ENCODE assay signal across 1 cellular context in genomic region chr16:87461466-87461975, GRCh38.
A peak's percentile ranks its signal among the peaks of the same experiment; 100 is the strongest.
TF ChIP-seq lines count a peak whose summit lies in the region.

No MANE protein-coding gene starts in this region.

TF ChIP-seq in K562, 482 proteins besides CTCF, POLR2A, EP300 and RAD21 (continued from another document and continues in another):
- TF ChIP-seq, protein P1, sequence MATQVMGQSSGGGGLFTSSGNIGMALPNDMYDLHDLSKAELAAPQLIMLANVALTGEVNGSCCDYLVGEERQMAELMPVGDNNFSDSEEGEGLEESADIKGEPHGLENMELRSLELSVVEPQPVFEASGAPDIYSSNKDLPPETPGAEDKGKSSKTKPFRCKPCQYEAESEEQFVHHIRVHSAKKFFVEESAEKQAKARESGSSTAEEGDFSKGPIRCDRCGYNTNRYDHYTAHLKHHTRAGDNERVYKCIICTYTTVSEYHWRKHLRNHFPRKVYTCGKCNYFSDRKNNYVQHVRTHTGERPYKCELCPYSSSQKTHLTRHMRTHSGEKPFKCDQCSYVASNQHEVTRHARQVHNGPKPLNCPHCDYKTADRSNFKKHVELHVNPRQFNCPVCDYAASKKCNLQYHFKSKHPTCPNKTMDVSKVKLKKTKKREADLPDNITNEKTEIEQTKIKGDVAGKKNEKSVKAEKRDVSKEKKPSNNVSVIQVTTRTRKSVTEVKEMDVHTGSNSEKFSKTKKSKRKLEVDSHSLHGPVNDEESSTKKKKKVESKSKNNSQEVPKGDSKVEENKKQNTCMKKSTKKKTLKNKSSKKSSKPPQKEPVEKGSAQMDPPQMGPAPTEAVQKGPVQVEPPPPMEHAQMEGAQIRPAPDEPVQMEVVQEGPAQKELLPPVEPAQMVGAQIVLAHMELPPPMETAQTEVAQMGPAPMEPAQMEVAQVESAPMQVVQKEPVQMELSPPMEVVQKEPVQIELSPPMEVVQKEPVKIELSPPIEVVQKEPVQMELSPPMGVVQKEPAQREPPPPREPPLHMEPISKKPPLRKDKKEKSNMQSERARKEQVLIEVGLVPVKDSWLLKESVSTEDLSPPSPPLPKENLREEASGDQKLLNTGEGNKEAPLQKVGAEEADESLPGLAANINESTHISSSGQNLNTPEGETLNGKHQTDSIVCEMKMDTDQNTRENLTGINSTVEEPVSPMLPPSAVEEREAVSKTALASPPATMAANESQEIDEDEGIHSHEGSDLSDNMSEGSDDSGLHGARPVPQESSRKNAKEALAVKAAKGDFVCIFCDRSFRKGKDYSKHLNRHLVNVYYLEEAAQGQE (CRISPR knock-in tag; IDR thresholded peaks at IDR 0.05; ENCODE audit: low read depth) = no peak
- peak; percentile 62; the same call in 1 of the 2 replicates for TF ChIP-seq ELF1 (tag; IDR thresholded peaks at IDR 0.05)
- TF ChIP-seq ZNF584 (CRISPR knock-in tag; IDR thresholded peaks at IDR 0.05; ENCODE audit: low read depth) = no peak
- no peak for TF ChIP-seq MAFG (tag; conservative IDR thresholded peaks at IDR 0.05)
- TF ChIP-seq, protein P2, sequence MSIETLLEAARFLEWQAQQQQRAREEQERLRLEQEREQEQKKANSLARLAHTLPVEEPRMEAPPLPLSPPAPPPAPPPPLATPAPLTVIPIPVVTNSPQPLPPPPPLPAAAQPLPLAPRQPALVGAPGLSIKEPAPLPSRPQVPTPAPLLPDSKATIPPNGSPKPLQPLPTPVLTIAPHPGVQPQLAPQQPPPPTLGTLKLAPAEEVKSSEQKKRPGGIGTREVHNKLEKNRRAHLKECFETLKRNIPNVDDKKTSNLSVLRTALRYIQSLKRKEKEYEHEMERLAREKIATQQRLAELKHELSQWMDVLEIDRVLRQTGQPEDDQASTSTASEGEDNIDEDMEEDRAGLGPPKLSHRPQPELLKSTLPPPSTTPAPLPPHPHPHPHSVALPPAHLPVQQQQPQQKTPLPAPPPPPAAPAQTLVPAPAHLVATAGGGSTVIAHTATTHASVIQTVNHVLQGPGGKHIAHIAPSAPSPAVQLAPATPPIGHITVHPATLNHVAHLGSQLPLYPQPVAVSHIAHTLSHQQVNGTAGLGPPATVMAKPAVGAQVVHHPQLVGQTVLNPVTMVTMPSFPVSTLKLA (conservative IDR thresholded peaks at IDR 0.05) = 0 out of 4 replicates have a peak, but pooled peaks of 1 of the 2 experiments have one; percentile 44
- peak; percentile 49; the same call in 1 of the 2 replicates for TF ChIP-seq ETV1 (tag; conservative IDR thresholded peaks at IDR 0.05; ENCODE audit: low read depth)
- TF ChIP-seq SETDB1 (IDR thresholded peaks at IDR 0.05; ENCODE audit: low read length) = no peak
- TF ChIP-seq JUND (IDR thresholded peaks at IDR 0.05; ENCODE audit: borderline replicate concordance, low read depth, low read length) = peak; percentile 11; the same call in 1 of the 2 replicates
- TF ChIP-seq JUND (tag; IDR thresholded peaks at IDR 0.05; ENCODE audit: borderline replicate concordance, low read depth, low read length) = peak; percentile 32; the same call in 1 of the 3 replicates
- peak; percentile 92 for TF ChIP-seq HDGF (IDR thresholded peaks at IDR 0.05)
- peak; percentile 42 to 50 for TF ChIP-seq NRF1 (conservative IDR thresholded peaks at IDR 0.05 in 1 of 2, IDR thresholded peaks at IDR 0.05 in 1 of 2)
- peak; percentile 23; the same call in 1 of the 2 replicates for TF ChIP-seq TCF3 (CRISPR knock-in tag; IDR thresholded peaks at IDR 0.05)
- TF ChIP-seq RBFOX2 (IDR thresholded peaks at IDR 0.05; ENCODE audit: low read depth, low read length) = peak; percentile 44; the same call in 1 of the 2 replicates
- peak; percentile 45; the same call in 1 of the 2 replicates for TF ChIP-seq PHF8 (IDR thresholded peaks at IDR 0.05; ENCODE audit: borderline replicate concordance, low read length)
- TF ChIP-seq HEY1 (CRISPR knock-in tag; IDR thresholded peaks at IDR 0.05; ENCODE audit: borderline replicate concordance) = no peak
- TF ChIP-seq, protein P3, sequence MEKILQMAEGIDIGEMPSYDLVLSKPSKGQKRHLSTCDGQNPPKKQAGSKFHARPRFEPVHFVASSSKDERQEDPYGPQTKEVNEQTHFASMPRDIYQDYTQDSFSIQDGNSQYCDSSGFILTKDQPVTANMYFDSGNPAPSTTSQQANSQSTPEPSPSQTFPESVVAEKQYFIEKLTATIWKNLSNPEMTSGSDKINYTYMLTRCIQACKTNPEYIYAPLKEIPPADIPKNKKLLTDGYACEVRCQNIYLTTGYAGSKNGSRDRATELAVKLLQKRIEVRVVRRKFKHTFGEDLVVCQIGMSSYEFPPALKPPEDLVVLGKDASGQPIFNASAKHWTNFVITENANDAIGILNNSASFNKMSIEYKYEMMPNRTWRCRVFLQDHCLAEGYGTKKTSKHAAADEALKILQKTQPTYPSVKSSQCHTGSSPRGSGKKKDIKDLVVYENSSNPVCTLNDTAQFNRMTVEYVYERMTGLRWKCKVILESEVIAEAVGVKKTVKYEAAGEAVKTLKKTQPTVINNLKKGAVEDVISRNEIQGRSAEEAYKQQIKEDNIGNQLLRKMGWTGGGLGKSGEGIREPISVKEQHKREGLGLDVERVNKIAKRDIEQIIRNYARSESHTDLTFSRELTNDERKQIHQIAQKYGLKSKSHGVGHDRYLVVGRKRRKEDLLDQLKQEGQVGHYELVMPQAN (IDR thresholded peaks at IDR 0.05; ENCODE audit: borderline replicate concordance) = peak; percentile 46; the same call in 1 of the 2 replicates
- TF ChIP-seq, protein P4, sequence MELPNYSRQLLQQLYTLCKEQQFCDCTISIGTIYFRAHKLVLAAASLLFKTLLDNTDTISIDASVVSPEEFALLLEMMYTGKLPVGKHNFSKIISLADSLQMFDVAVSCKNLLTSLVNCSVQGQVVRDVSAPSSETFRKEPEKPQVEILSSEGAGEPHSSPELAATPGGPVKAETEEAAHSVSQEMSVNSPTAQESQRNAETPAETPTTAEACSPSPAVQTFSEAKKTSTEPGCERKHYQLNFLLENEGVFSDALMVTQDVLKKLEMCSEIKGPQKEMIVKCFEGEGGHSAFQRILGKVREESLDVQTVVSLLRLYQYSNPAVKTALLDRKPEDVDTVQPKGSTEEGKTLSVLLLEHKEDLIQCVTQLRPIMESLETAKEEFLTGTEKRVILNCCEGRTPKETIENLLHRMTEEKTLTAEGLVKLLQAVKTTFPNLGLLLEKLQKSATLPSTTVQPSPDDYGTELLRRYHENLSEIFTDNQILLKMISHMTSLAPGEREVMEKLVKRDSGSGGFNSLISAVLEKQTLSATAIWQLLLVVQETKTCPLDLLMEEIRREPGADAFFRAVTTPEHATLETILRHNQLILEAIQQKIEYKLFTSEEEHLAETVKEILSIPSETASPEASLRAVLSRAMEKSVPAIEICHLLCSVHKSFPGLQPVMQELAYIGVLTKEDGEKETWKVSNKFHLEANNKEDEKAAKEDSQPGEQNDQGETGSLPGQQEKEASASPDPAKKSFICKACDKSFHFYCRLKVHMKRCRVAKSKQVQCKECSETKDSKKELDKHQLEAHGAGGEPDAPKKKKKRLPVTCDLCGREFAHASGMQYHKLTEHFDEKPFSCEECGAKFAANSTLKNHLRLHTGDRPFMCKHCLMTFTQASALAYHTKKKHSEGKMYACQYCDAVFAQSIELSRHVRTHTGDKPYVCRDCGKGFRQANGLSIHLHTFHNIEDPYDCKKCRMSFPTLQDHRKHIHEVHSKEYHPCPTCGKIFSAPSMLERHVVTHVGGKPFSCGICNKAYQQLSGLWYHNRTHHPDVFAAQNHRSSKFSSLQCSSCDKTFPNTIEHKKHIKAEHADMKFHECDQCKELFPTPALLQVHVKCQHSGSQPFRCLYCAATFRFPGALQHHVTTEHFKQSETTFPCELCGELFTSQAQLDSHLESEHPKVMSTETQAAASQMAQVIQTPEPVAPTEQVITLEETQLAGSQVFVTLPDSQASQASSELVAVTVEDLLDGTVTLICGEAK (IDR thresholded peaks at IDR 0.05) = 0 out of 2 replicates have a peak, but pooled peaks have one; percentile 45
- TF ChIP-seq, protein P4 (CRISPR knock-in tag; IDR thresholded peaks at IDR 0.05) = no peak
- TF ChIP-seq CTBP1 (IDR thresholded peaks at IDR 0.05; ENCODE audit: borderline replicate concordance) = peak; percentile 100
- TF ChIP-seq TRIM28 (IDR thresholded peaks at IDR 0.05) = no peak
- no peak for TF ChIP-seq KDM2B (CRISPR knock-in tag; IDR thresholded peaks at IDR 0.05)
- 0 out of 2 replicates have a peak, but pooled peaks have one; percentile 70 for TF ChIP-seq LCOR (CRISPR knock-in tag; IDR thresholded peaks at IDR 0.05)
- no peak for TF ChIP-seq ZSCAN32 (CRISPR knock-in tag; IDR thresholded peaks at IDR 0.05)
- TF ChIP-seq MTA3 (IDR thresholded peaks at IDR 0.05; ENCODE audit: borderline replicate concordance) = peak; percentile 70; the same call in 1 of the 2 replicates
- TF ChIP-seq RBM17 (IDR thresholded peaks at IDR 0.05; ENCODE audit: borderline replicate concordance, low read depth, low read length) = no peak
- no peak for TF ChIP-seq KAT8 (IDR thresholded peaks at IDR 0.05; ENCODE audit: low read depth)
- peak; percentile 63 for TF ChIP-seq ATF7 (IDR thresholded peaks at IDR 0.05)
- peak; percentile 41; the same call in 1 of the 2 replicates for TF ChIP-seq RB1 (IDR thresholded peaks at IDR 0.05; ENCODE audit: low read depth)
- TF ChIP-seq GABPA (tag; conservative IDR thresholded peaks at IDR 0.05; ENCODE audit: low read depth) = peak; percentile 45; the same call in 1 of the 2 replicates
- TF ChIP-seq L3MBTL2 (IDR thresholded peaks at IDR 0.05) = peak; percentile 51
- peak; percentile 47 for TF ChIP-seq SMAD4 (CRISPR knock-in tag; conservative IDR thresholded peaks at IDR 0.05)
- TF ChIP-seq, protein P5, sequence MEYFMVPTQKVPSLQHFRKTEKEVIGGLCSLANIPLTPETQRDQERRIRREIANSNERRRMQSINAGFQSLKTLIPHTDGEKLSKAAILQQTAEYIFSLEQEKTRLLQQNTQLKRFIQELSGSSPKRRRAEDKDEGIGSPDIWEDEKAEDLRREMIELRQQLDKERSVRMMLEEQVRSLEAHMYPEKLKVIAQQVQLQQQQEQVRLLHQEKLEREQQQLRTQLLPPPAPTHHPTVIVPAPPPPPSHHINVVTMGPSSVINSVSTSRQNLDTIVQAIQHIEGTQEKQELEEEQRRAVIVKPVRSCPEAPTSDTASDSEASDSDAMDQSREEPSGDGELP (CRISPR knock-in tag; IDR thresholded peaks at IDR 0.05; ENCODE audit: borderline replicate concordance) = peak; percentile 55; the same call in 1 of the 2 replicates
- no peak for TF ChIP-seq PTRF (tag; IDR thresholded peaks at IDR 0.05)
- TF ChIP-seq RREB1 (CRISPR knock-in tag; IDR thresholded peaks at IDR 0.05) = 0 out of 2 replicates have a peak, but pooled peaks have one; percentile 25
- TF ChIP-seq MAZ (CRISPR knock-in tag; conservative IDR thresholded peaks at IDR 0.05 in 1 of 2, IDR thresholded peaks at IDR 0.05 in 1 of 2) = peak in 1 of 2 experiments; percentile 36; a peak in 1 of 4 replicates
- TF ChIP-seq BHLHE40 (IDR thresholded peaks at IDR 0.05; ENCODE audit: low read length) = peak; percentile 38
